In genomic region chr6:69796627-69797390, GRCh38 we compare ENCODE assay signal across 8 cellular contexts. TPM values are rescaled to one million over a fixed set of nuclear protein-coding genes. Genes with fewer than 3 reads are reported as not detected.
DNase-seq lines count a peak whose midpoint lies in the region; FAIRE-seq and TF ChIP-seq lines count a peak whose summit lies in the region.

TSS of gene LMBRD1 (minus strand) at chr6:69797010. CDS start at chr6:69796881, 129 bp downstream.

- DNase-seq in GM06990 (ENCODE audit: extremely low read depth, insufficient read length) (peak; percentile 99), HFF-Myc (ENCODE audit: extremely low read depth, low read depth) (peak; percentile 81), MV-4-11 (lab: John Stamatoyannopoulos, UW) (peak; percentile 95), SK-MEL-5 (ENCODE audit: low read depth, low spot score) (peak; percentile 93), frontal cortex (ENCODE audit: low spot score in 2 of 2) (peak; percentile 71 to 92), neuronal stem cell (ENCODE audit: low spot score) (peak; percentile 95)
- peak; percentile 99 for DNase-seq in activated naive CD4-positive, alpha-beta T cell treated with anti-CD3 and anti-CD28 coated beads for 36 hours

- peak within 1 kb of the TSS; percentile 91 for H3K27ac ChIP-seq in neuronal stem cell (replicated peaks; ENCODE audit: low read length)

- H3K27me3 ChIP-seq in GM06990 (replicated peaks; ENCODE audit: control insufficient read depth, insufficient read depth, low read length) (no peaks in the 10 kb centered on the region), neuronal stem cell (ENCODE audit: control insufficient read depth in 3 of 3, insufficient read depth in 3 of 3, low read depth in 1 of 3, low read length in 3 of 3) (no peaks in the 10 kb centered on the region)

- peaks cover 42% of the 10 kb centered on the region for H3K4me1 Mint-ChIP-seq in activated naive CD4-positive, alpha-beta T cell treated with anti-CD3 and anti-CD28 coated beads for 36 hours (ENCODE audit: low read depth)

- peak; percentile 100 for TF ChIP-seq CTCF in GM06990 (IDR thresholded peaks at IDR 0.05; ENCODE audit: insufficient read depth, low read length, poor library complexity, severe bottlenecking)
- TF ChIP-seq CTCF in HFF-Myc (IDR thresholded peaks at IDR 0.05; ENCODE audit: low read depth, low read length, missing control alignments): peak; percentile 83
- TF ChIP-seq CTCF in subcutaneous adipose tissue (IDR thresholded peaks at IDR 0.05; ENCODE audit: low read depth): no peak

- H2BK12ac ChIP-seq in neuronal stem cell (ENCODE audit: low read length): no peak within 1 kb of the TSS

- no peak within 1 kb of the TSS for H3K14ac ChIP-seq in neuronal stem cell (ENCODE audit: low read length)

- H2BK5ac ChIP-seq in neuronal stem cell (ENCODE audit: low read length): no peak within 1 kb of the TSS

- peak within 1 kb of the TSS; percentile 93 for H2AFZ ChIP-seq in neuronal stem cell (ENCODE audit: low read length)

- peaks cover 2% of the 10 kb centered on the region for H3K79me1 ChIP-seq in neuronal stem cell (ENCODE audit: low read depth, low read length)

- WGBS in neuronal stem cell (ENCODE audit: extremely low coverage in 2 of 2, insufficient read length in 2 of 2, insufficient replicate concordance in 1 of 2), 2 donors: no CpG with 5 or more reads among the region's 40 CpGs

- peaks cover 0 to 2% of the 10 kb centered on the region in 2 donors for H3K9me3 ChIP-seq in neuronal stem cell (replicated peaks in 1 of 2; ENCODE audit: control insufficient read depth in 2 of 2, insufficient read depth in 1 of 2, low read depth in 1 of 2, low read length in 2 of 2)

- H3K23ac ChIP-seq in neuronal stem cell (ENCODE audit: low read depth, low read length, poor library complexity): peak within 1 kb of the TSS; percentile 6

- in situ Hi-C loops in SK-MEL-5 (cut with HindIII; ENCODE audit: low pct_unique_long_range_greater_than_20kb, low sequenced_read_pairs): no loop called here

- no peaks in the 10 kb centered on the region for H3K36me3 Mint-ChIP-seq in activated naive CD4-positive, alpha-beta T cell treated with anti-CD3 and anti-CD28 coated beads for 36 hours (ENCODE audit: low read depth)

- no peak within 1 kb of the TSS for H4K8ac ChIP-seq in neuronal stem cell (ENCODE audit: low read depth, low read length)

- peak within 1 kb of the TSS; percentile 53 for H3K4me2 ChIP-seq in neuronal stem cell (ENCODE audit: insufficient read depth, low read length, poor library complexity, severe bottlenecking)

- peak within 1 kb of the TSS; percentile 9 for H3K18ac ChIP-seq in neuronal stem cell (ENCODE audit: low read length)

- no peaks in the 10 kb centered on the region for H3K9me3 Mint-ChIP-seq in activated naive CD4-positive, alpha-beta T cell treated with anti-CD3 and anti-CD28 coated beads for 36 hours

- H3K9ac ChIP-seq in neuronal stem cell (ENCODE audit: low read depth, low read length, poor library complexity): peak within 1 kb of the TSS; percentile 78

- no peak within 1 kb of the TSS for H2BK15ac ChIP-seq in neuronal stem cell (ENCODE audit: low read length)

- no peak within 1 kb of the TSS for H2AK5ac ChIP-seq in neuronal stem cell (ENCODE audit: low read depth, low read length)

- H3K4me3 ChIP-seq in GM06990 (replicated peaks; ENCODE audit: low read depth, low read length) (peak within 1 kb of the TSS; percentile 93), HFF-Myc (replicated peaks; ENCODE audit: low read depth, low read length) (peak within 1 kb of the TSS; percentile 70), neuronal stem cell (ENCODE audit: low read length in 2 of 2) (peak within 1 kb of the TSS; percentile 69 to 92)

- peak within 1 kb of the TSS; percentile 96 for H3K27ac Mint-ChIP-seq in activated naive CD4-positive, alpha-beta T cell treated with anti-CD3 and anti-CD28 coated beads for 36 hours

- CTCF ChIA-PET in activated naive CD4-positive, alpha-beta T cell treated with anti-CD3 and anti-CD28 coated beads for 36 hours (lab: Charles Lee): interaction anchor here (0.8 to 3.0 kb wide), 14 partner anchors 11 to 70 kb away, joined by 3 to 19 read pairs (median 4); no protein-coding TSS in a partner anchor

- no peak within 1 kb of the TSS for H3K4ac ChIP-seq in neuronal stem cell (ENCODE audit: low read length)

- H3K36me3 ChIP-seq in GM06990 (ENCODE audit: control insufficient read depth, insufficient read depth, low read length) (no peaks in the 10 kb centered on the region), neuronal stem cell (replicated peaks in 1 of 2; ENCODE audit: control insufficient read depth in 2 of 2, insufficient read depth in 2 of 2, low read length in 2 of 2) (no peaks in the 10 kb centered on the region)

- no peak within 1 kb of the TSS for H2BK120ac ChIP-seq in neuronal stem cell (ENCODE audit: low read depth, low read length)

- FAIRE-seq in frontal cortex (lab: Jason Lieb, UNC): no peak

- intact Hi-C loops in activated naive CD4-positive, alpha-beta T cell treated with anti-CD3 and anti-CD28 coated beads for 36 hours (cut with micrococcal nuclease): loop anchor here (1.0 to 5.0 kb wide), 9 partner anchors 14 to 870 kb away; partner anchors contain the start of genes FAM135A, SDHAF4 and SMAP1

- H3K27me3 Mint-ChIP-seq in activated naive CD4-positive, alpha-beta T cell treated with anti-CD3 and anti-CD28 coated beads for 36 hours (ENCODE audit: low read depth): no peaks in the 10 kb centered on the region

- peak within 1 kb of the TSS; percentile 93 for H3K4me3 Mint-ChIP-seq in activated naive CD4-positive, alpha-beta T cell treated with anti-CD3 and anti-CD28 coated beads for 36 hours

- no peak within 1 kb of the TSS for H4K91ac ChIP-seq in neuronal stem cell (ENCODE audit: low read depth, low read length, poor library complexity)

- peaks cover 0 to 3% of the 10 kb centered on the region in 2 donors for H3K4me1 ChIP-seq in neuronal stem cell (ENCODE audit: control insufficient read depth in 2 of 2, insufficient read depth in 1 of 2, low read depth in 1 of 2, low read length in 2 of 2)

RNA-seq across cellular contexts. Expression of gene LMBRD1, which starts in this region (rescaled TPM):
- total RNA-seq in SK-MEL-5 (2014; rRNA removed; shearing (Covaris generic)): 38.6 and 42.3 TPM in 2 replicates
- polyA plus RNA-seq in SK-MEL-5 (2015; cell fraction: cytosol; rRNA removed): 29.4 and 36.3 TPM in 2 replicates
- 12.0 and 19.9 TPM in 2 replicates for polyA plus RNA-seq in SK-MEL-5 (2015; cell fraction: nucleus; rRNA removed)
- 10 to 100 TPM; 10.7 to 12.7 TPM for total RNA-seq in activated naive CD4-positive, alpha-beta T cell treated with anti-CD3 and anti-CD28 coated beads for 36 hours
- total RNA-seq in frontal cortex: 80.3 TPM
- 24.5 TPM for polyA plus RNA-seq in neuronal stem cell (2013, experiment 1 of 2)
- polyA plus RNA-seq in neuronal stem cell (2013, experiment 2 of 2): 24.3 TPM
- 100 to 1,000 TPM in 1 of 4 donors, 10 to 100 TPM in 3; 52.9 to 116 (median 80.0) TPM for total RNA-seq in subcutaneous adipose tissue

Comparison
In these comparisons a context has a peak if more than half of its experiments do, and no peak if none do; other contexts are left out.
1. Peak in every context shown above with its lines: DNase-seq, H3K4me3 ChIP-seq and H3K27ac ChIP-seq.